ENCODE assay signal across 9 cellular contexts in genomic region chr22:23896166-23896522, GRCh38. TPM values are rescaled to one million over a fixed set of nuclear protein-coding genes. Genes with fewer than 3 reads are reported as not detected.
DNase-seq lines count a peak whose midpoint lies in the region; ATAC-seq and TF ChIP-seq lines count a peak whose summit lies in the region.
"Had no signal": no experiment of that assay in that cellular context is flagged by ENCODE, and none has a peak within 500 bp of the region (broad histone marks: within the 10 kb centered on the region; RNA-seq: fewer than 3 reads in every experiment).

No MANE protein-coding gene starts in this region.

- H3K36me3 Mint-ChIP-seq in activated T-cell treated with anti-CD3 and anti-CD28 coated beads, Interleukin-2, amount 50 U/mL, for 72 hours (ENCODE audit: insufficient read depth in 2 of 2) = peaks cover 7 to 16% of the 10 kb centered on the region in 2 donors

- H3K27ac ChIP-seq in hepatocyte (peak overlapping the region; percentile 99), upper lobe of right lung (no peak overlapping the region), right atrium auricular region (no peak overlapping the region)

- no peaks in the 10 kb centered on the region for H3K9me3 Mint-ChIP-seq in activated T-cell treated with anti-CD3 and anti-CD28 coated beads, Interleukin-2, amount 50 U/mL, for 72 hours

- DNase-seq in activated T-cell treated with anti-CD3 and anti-CD28 coated beads, Interleukin-2, amount 50 U/mL, for 72 hours = no peak
- DNase-seq in activated T-cell treated with anti-CD3 and anti-CD28 coated beads, Interleukin-2, amount 50 U/mL, for 48 hours = no peak
- DNase-seq in hepatocyte (ENCODE audit: low spot score) (no peak), upper lobe of right lung (no peak), right atrium auricular region (ENCODE audit: low spot score) (no peak), hypothalamus (lab: John Stamatoyannopoulos, UW) (no peak), T-helper 9 cell (no peak)
- DNase-seq: NCI-H226 had no signal

- peaks cover 44% of the 10 kb centered on the region for H3K4me1 Mint-ChIP-seq in activated T-cell treated with anti-CD3 and anti-CD28 coated beads, Interleukin-2, amount 50 U/mL, for 72 hours (ENCODE audit: low read depth)

- H3K79me2 ChIP-seq in hepatocyte = peaks cover 20% of the 10 kb centered on the region

- intact Hi-C loops in upper lobe of right lung (cut with DNase I) = no loop called here

- ATAC-seq in activated T-cell treated with anti-CD3 and anti-CD28 coated beads, Interleukin-2, amount 50 U/mL, for 72 hours (replicated peaks in 1 of 2) = no peak
- ATAC-seq in upper lobe of right lung = no peak

- no peaks in the 10 kb centered on the region for H3K9me2 ChIP-seq in hepatocyte (replicated peaks; ENCODE audit: insufficient read depth)

- TF ChIP-seq CTCF in WI38 (IDR thresholded peaks at IDR 0.05; ENCODE audit: low read depth, low read length) = no peak
- TF ChIP-seq CTCF in hepatocyte (IDR thresholded peaks at IDR 0.05; ENCODE audit: poor library complexity) = no peak
- TF ChIP-seq CTCF in upper lobe of right lung (IDR thresholded peaks at IDR 0.05) = no peak
- TF ChIP-seq CTCF in right atrium auricular region (IDR thresholded peaks at IDR 0.05) = no peak

- peak overlapping the region; percentile 95 to 99 for H3K4me3 Mint-ChIP-seq in activated T-cell treated with anti-CD3 and anti-CD28 coated beads, Interleukin-2, amount 50 U/mL, for 72 hours

- H3K4me3 ChIP-seq in WI38 (ENCODE audit: low read depth, low read length) = peak overlapping the region; percentile 78
- H3K4me3 ChIP-seq in hepatocyte = no peak overlapping the region
- peak overlapping the region; percentile 79 for H3K4me3 ChIP-seq in upper lobe of right lung
- no peak overlapping the region for H3K4me3 ChIP-seq in right atrium auricular region

- WGBS in hepatocyte (ENCODE audit: low lambda C conversion rate, missing lambda C conversion rate) = 97% methylated on average over 4 of the region's 5 CpGs

- peaks cover 15% of the 10 kb centered on the region for H3K4me1 ChIP-seq in hepatocyte (ENCODE audit: insufficient read depth)
- peaks cover 7% of the 10 kb centered on the region for H3K4me1 ChIP-seq in upper lobe of right lung
- H3K4me1 ChIP-seq in right atrium auricular region = peaks cover 0 to 31% of the 10 kb centered on the region in 2 donors

- H3K27ac Mint-ChIP-seq in activated T-cell treated with anti-CD3 and anti-CD28 coated beads, Interleukin-2, amount 50 U/mL, for 72 hours = no peak overlapping the region

- no peaks in the 10 kb centered on the region for H3K9me3 ChIP-seq in hepatocyte (ENCODE audit: low read depth)
- no peaks in the 10 kb centered on the region for H3K9me3 ChIP-seq in upper lobe of right lung
- no peaks in the 10 kb centered on the region for H3K9me3 ChIP-seq in right atrium auricular region

- peaks cover 7% of the 10 kb centered on the region for H4K20me1 ChIP-seq in hepatocyte (ENCODE audit: insufficient read depth, poor library complexity, severe bottlenecking)

- H3K4me2 ChIP-seq in hepatocyte = peak overlapping the region; percentile 94

- no peak overlapping the region for H2AFZ ChIP-seq in hepatocyte

- no peaks in the 10 kb centered on the region for H3K27me3 Mint-ChIP-seq in activated T-cell treated with anti-CD3 and anti-CD28 coated beads, Interleukin-2, amount 50 U/mL, for 72 hours (ENCODE audit: low read depth)

- H3K36me3 ChIP-seq in hepatocyte (replicated peaks; ENCODE audit: insufficient read depth, low read depth) = no peaks in the 10 kb centered on the region
- peaks cover 21% of the 10 kb centered on the region for H3K36me3 ChIP-seq in upper lobe of right lung
- H3K36me3 ChIP-seq in right atrium auricular region = peaks cover 15% of the 10 kb centered on the region

- no peaks in the 10 kb centered on the region for H3K27me3 ChIP-seq in hepatocyte
- H3K27me3 ChIP-seq in upper lobe of right lung = no peaks in the 10 kb centered on the region
- no peaks in the 10 kb centered on the region for H3K27me3 ChIP-seq in right atrium auricular region

RNA-seq across cellular contexts. Expression of gene MIF, which starts 2.0 kb away (rescaled TPM):
- total RNA-seq in activated T-cell treated with anti-CD3 and anti-CD28 coated beads, Interleukin-2, amount 50 U/mL, for 72 hours = 100 to 1,000 TPM; 350 to 469 TPM
- total RNA-seq in hepatocyte (240 and 306 TPM in 2 replicates), upper lobe of right lung (236 TPM), right atrium auricular region (100 to 1,000 TPM; 176 to 273 TPM)
- 2,070 and 2,177 TPM in 2 replicates for polyA plus RNA-seq in hepatocyte

RNA-seq across cellular contexts. Expression of gene SLC2A11, which starts 38.5 kb away (rescaled TPM):
- 10 to 100 TPM in 1 of 2 donors, 1 to 10 TPM in 1; 10.0 to 11.1 TPM for total RNA-seq in activated T-cell treated with anti-CD3 and anti-CD28 coated beads, Interleukin-2, amount 50 U/mL, for 72 hours
- total RNA-seq in hepatocyte = 11.6 and 15.0 TPM in 2 replicates
- 15.0 and 20.9 TPM in 2 replicates for polyA plus RNA-seq in hepatocyte
- total RNA-seq in upper lobe of right lung = 13.2 TPM
- 10 to 100 TPM; 10.6 to 15.5 TPM for total RNA-seq in right atrium auricular region

RNA-seq across cellular contexts. Expression of gene DERL3, which starts 57.3 kb away (rescaled TPM):
- 1 to 10 TPM; 2.6 to 5.2 TPM for total RNA-seq in activated T-cell treated with anti-CD3 and anti-CD28 coated beads, Interleukin-2, amount 50 U/mL, for 72 hours
- total RNA-seq in hepatocyte = 1.6 and 1.8 TPM in 2 replicates
- 5.1 and 6.1 TPM in 2 replicates for polyA plus RNA-seq in hepatocyte
- total RNA-seq in upper lobe of right lung = 3.8 TPM
- total RNA-seq in right atrium auricular region = 10 to 100 TPM in 1 of 2 donors, 1 to 10 TPM in 1; 4.0 to 10.6 TPM

Comparison
In these comparisons a context has a peak if more than half of its experiments do, and no peak if none do; other contexts are left out.
1. H3K4me3 ChIP-seq: peak in WI38 (single experiment) and upper lobe of right lung (single experiment); none in hepatocyte (single experiment) and right atrium auricular region (0 of 2).